10 cellular contexts compared by ENCODE assay signal in the genomic region with DNA sequence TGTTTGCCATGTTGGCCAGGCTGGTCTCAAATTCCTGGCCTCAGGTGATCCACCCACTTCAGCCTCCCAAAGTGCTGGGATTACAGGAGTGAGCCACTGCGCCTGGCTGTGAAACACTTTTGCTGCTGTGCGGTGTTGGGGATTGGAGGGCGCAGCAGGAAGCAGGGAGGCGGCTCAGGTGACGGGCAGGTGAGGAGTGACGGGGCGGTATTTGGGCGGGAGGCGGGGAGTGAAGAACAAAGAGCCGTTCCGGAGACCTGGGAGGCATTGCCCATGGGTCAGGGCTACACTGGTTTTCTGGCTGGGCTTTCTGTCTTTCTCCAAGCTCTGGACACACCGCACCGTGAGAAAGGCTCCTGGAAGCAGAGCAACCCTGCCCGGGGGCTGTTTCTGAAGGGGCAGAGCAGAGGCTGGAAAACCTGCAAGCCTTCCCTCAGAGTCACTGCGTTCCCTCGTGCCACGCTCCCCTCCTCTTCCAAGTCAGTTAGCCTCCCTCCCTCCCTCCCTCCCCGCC. TPM values are rescaled to one million over a fixed set of nuclear protein-coding genes. Genes with fewer than 3 reads are reported as not detected.
A peak's percentile ranks its signal among the peaks of the same experiment; 100 is the strongest.
DNase-seq lines count a peak whose midpoint lies in the region; ATAC-seq and TF ChIP-seq lines count a peak whose summit lies in the region.
"Had no signal": no experiment of that assay in that cellular context is flagged by ENCODE, and none has a peak within 500 bp of the region (broad histone marks: within the 10 kb centered on the region; RNA-seq: fewer than 3 reads in every experiment).

No MANE protein-coding gene starts in this region.

- peak overlapping the region; percentile 100 for H3K14ac ChIP-seq in H9 (ENCODE audit: insufficient read depth, low read length)

- H3K27me3 Mint-ChIP-seq in H9 (ENCODE audit: low read depth) (peaks cover 78% of the 10 kb centered on the region), progenitor cell of endocrine pancreas (no peaks in the 10 kb centered on the region)

- H3K18ac ChIP-seq in H9 (ENCODE audit: insufficient read length, low read depth, low read length): peak overlapping the region; percentile 99

- no peak overlapping the region for H3K23ac ChIP-seq in H9 (ENCODE audit: insufficient read length, low read depth, low read length)

- H3K4me1 ChIP-seq in H9 (ENCODE audit: insufficient read depth, low read length): peaks cover 10% of the 10 kb centered on the region; the same call in 1 of the 2 replicates

- H3K27me3 ChIP-seq in H9 (ENCODE audit: insufficient read depth, low read length): no peaks in the 10 kb centered on the region

- no peak overlapping the region for H2AK5ac ChIP-seq in H9 (ENCODE audit: insufficient read length, low read length)

- H2BK5ac ChIP-seq in H9 (ENCODE audit: insufficient read length, low read length): no peak overlapping the region

- H3K56ac ChIP-seq in H9 (ENCODE audit: insufficient read length, low read depth, low read length): no peak overlapping the region

- H3K27ac ChIP-seq in H9 (ENCODE audit: insufficient read length, low read depth, low read length): no peak overlapping the region

- ATAC-seq in esophagus mucosa: peak; percentile 79
- no peak for ATAC-seq in GM19452 (IDR thresholded peaks at IDR 0.05; ENCODE audit: unreplicated experiment)

- peak; percentile 97 for DNase-seq in H9
- DNase-seq in NCI-H2196 (lab: John Stamatoyannopoulos, UW; ENCODE audit: unreplicated experiment): peak; percentile 65
- peak; percentile 59 for DNase-seq in progenitor cell of endocrine pancreas (ENCODE audit: low spot score, unreplicated experiment)
- no peak for DNase-seq in SHP77 (lab: John Stamatoyannopoulos, UW)
- no peak for DNase-seq in pons (ENCODE audit: low spot score)
- DNase-seq in NAMALWA (ENCODE audit: low spot score): no peak
- DNase-seq: activated CD4-positive, alpha-beta T cell treated with anti-CD3 and anti-CD28 coated beads for 4 hours had no signal

- peak overlapping the region; percentile 31 for H2BK12ac ChIP-seq in H9 (ENCODE audit: insufficient read length, low read depth, low read length)

- no peak overlapping the region for H2AFZ ChIP-seq in H9 (ENCODE audit: low read length)

- H3K9ac ChIP-seq in H9 (ENCODE audit: extremely low read depth, insufficient read length, low read length): peak overlapping the region; percentile 90

- H3K9me3 ChIP-seq in H9 (ENCODE audit: control insufficient read depth, low read depth, low read length): no peaks in the 10 kb centered on the region

- H4K91ac ChIP-seq in H9 (ENCODE audit: insufficient read length, low read depth, low read length): no peak overlapping the region

- no peak overlapping the region for H2BK15ac ChIP-seq in H9 (ENCODE audit: low read depth, low read length)

- TF ChIP-seq CTCF in H9 (conservative IDR thresholded peaks at IDR 0.05) (no peak), progenitor cell of endocrine pancreas (IDR thresholded peaks at IDR 0.05; ENCODE audit: unreplicated experiment) (no peak)

- no CpG with 5 or more reads among the region's 18 CpGs for WGBS in H9 (ENCODE audit: extremely low coverage, insufficient read length, low lambda C conversion rate)

- no peak overlapping the region; the same call in 1 of the 2 replicates for H3K4ac ChIP-seq in H9 (ENCODE audit: low read depth, low read length)

- H3K4me2 ChIP-seq in H9 (ENCODE audit: insufficient read depth, insufficient read length, low read length): peak overlapping the region; percentile 42

- no peak overlapping the region for H2BK120ac ChIP-seq in H9 (ENCODE audit: low read depth, low read length, poor library complexity, severe bottlenecking)

- H4K8ac ChIP-seq in H9 (replicated peaks; ENCODE audit: insufficient read length, low read depth, low read length): no peak overlapping the region

- no peak overlapping the region for H4K5ac ChIP-seq in H9 (ENCODE audit: insufficient read length, low read depth, low read length)

- no peak overlapping the region for H2BK20ac ChIP-seq in H9 (ENCODE audit: low read depth, low read length, poor library complexity, severe bottlenecking)

- H3K79me2 ChIP-seq in H9 (ENCODE audit: insufficient read depth, low read length): no peaks in the 10 kb centered on the region

- H3K23me2 ChIP-seq in H9 (ENCODE audit: insufficient read length, low read depth, low read length, poor library complexity, severe bottlenecking): no peaks in the 10 kb centered on the region

- H3K79me1 ChIP-seq in H9 (ENCODE audit: insufficient read depth, low read depth, low read length, poor library complexity, severe bottlenecking): no peaks in the 10 kb centered on the region

- no peaks in the 10 kb centered on the region for H4K20me1 ChIP-seq in H9 (ENCODE audit: control insufficient read depth, insufficient read depth, insufficient read length)

- peak overlapping the region; percentile 95 for H3T11ph ChIP-seq in H9 (ENCODE audit: low read length)

- H3K4me1 Mint-ChIP-seq in H9 (peaks cover 61 to 68% of the 10 kb centered on the region in 2 experiments), progenitor cell of endocrine pancreas (ENCODE audit: low read depth) (peaks cover 11% of the 10 kb centered on the region)
- H3K4me1 Mint-ChIP-seq: central memory CD8-positive, alpha-beta T cell had no signal

- peak overlapping the region; percentile 87 to 96 (median 96); a peak in 6 of 7 replicates for H3K27ac Mint-ChIP-seq in H9
- peak overlapping the region; percentile 96 for H3K27ac Mint-ChIP-seq in progenitor cell of endocrine pancreas

- peak overlapping the region; percentile 47 to 77 for H3K4me3 Mint-ChIP-seq in H9
- H3K4me3 Mint-ChIP-seq in progenitor cell of endocrine pancreas (ENCODE audit: low read depth): peak overlapping the region; percentile 71
- H3K4me3 Mint-ChIP-seq: central memory CD8-positive, alpha-beta T cell had no signal

- H3K36me3 Mint-ChIP-seq in H9 (ENCODE audit: insufficient read depth in 1 of 3, low read depth in 3 of 3) (no peaks in the 10 kb centered on the region; a peak in 2 of 7 replicates), progenitor cell of endocrine pancreas (ENCODE audit: insufficient read depth) (no peaks in the 10 kb centered on the region)

- no peaks in the 10 kb centered on the region; a peak in 1 of 5 replicates for H3K9me3 Mint-ChIP-seq in H9
- no peaks in the 10 kb centered on the region for H3K9me3 Mint-ChIP-seq in progenitor cell of endocrine pancreas (ENCODE audit: low read depth)
- H3K9me3 Mint-ChIP-seq: central memory CD8-positive, alpha-beta T cell had no signal

RNA-seq across cellular contexts. Expression of a gene that starts 22.1 kb away (rescaled TPM):
- total RNA-seq in H9 (2021) (2.1 and 2.3 TPM in 2 replicates), esophagus mucosa (6.5 TPM), progenitor cell of endocrine pancreas (10.0 and 11.0 TPM in 2 replicates)

Comparison
In these comparisons a context has a peak if more than half of its experiments do, and no peak if none do; other contexts are left out.
1. DNase-seq: peak in H9 (single experiment), NCI-H2196 (single experiment) and progenitor cell of endocrine pancreas (single experiment); none in SHP77 (0 of 2), pons (single experiment) and NAMALWA (single experiment).